In the genomic region with DNA sequence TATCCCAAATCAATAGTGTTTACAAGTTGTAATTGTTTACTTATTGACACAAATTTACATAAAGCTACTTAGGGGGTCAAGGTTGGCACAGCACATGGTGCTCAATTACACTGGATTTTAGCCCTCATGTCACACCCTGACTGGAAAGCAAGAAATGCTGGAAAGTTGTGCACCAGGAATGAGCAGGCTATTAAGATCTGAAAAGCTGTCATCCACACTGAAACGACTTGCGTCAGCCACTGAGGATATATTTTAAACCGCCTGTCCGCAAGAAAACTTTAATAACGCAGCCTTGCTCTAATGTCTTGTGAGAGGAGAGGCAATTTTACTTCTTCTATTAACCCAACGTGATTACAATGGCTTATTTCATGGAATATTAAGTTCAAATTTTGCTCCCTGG, we compare ENCODE assay signal across 1 cellular context.
"Had no signal": no experiment of that assay in that cellular context is flagged by ENCODE, and none has a peak within 500 bp of the region (broad histone marks: within the 10 kb centered on the region; RNA-seq: fewer than 3 reads in every experiment).

No MANE protein-coding gene starts in this region.

- ATAC-seq: GM12878 had no signal

- H3K4me3 ChIP-seq: GM12878 had no signal
